Comparison of ENCODE assay signal across 23 cellular contexts in genomic region chr3:56355570-56356185, GRCh38.
DNase-seq lines count a peak whose midpoint lies in the region; ATAC-seq, FAIRE-seq and TF ChIP-seq lines count a peak whose summit lies in the region.
"Had no signal": no experiment of that assay in that cellular context is flagged by ENCODE, and none has a peak within 500 bp of the region (broad histone marks: within the 10 kb centered on the region; RNA-seq: fewer than 3 reads in every experiment).

No MANE protein-coding gene starts in this region.

- H3K4me2 ChIP-seq in H9 (ENCODE audit: insufficient read depth, insufficient read length, low read length) (no peak overlapping the region), endothelial cell of umbilical vein (ENCODE audit: insufficient read depth, low read length) (no peak overlapping the region), mesendoderm (ENCODE audit: low read length) (no peak overlapping the region)

- H2AK5ac ChIP-seq in H9 (ENCODE audit: insufficient read length, low read length) = no peak overlapping the region
- H2AK5ac ChIP-seq in mesendoderm (ENCODE audit: low read length) = no peak overlapping the region

- H3K18ac ChIP-seq in H9 (ENCODE audit: insufficient read length, low read depth, low read length) (no peak overlapping the region), mesendoderm (ENCODE audit: low read length) (no peak overlapping the region)

- H3K27me3 ChIP-seq in H9 (ENCODE audit: insufficient read depth, low read length) (no peaks in the 10 kb centered on the region), endothelial cell of umbilical vein (ENCODE audit: control insufficient read depth in 2 of 2, insufficient read depth in 2 of 2, low read length in 2 of 2) (no peaks in the 10 kb centered on the region), mesendoderm (ENCODE audit: insufficient read depth, low read length, poor library complexity) (no peaks in the 10 kb centered on the region), BE2C (no peaks in the 10 kb centered on the region)

- H3K23me2 ChIP-seq in H9 (ENCODE audit: insufficient read length, low read depth, low read length, poor library complexity, severe bottlenecking) = no peaks in the 10 kb centered on the region

- H3K79me2 ChIP-seq in H9 (ENCODE audit: insufficient read depth, low read length) = no peaks in the 10 kb centered on the region
- no peaks in the 10 kb centered on the region for H3K79me2 ChIP-seq in endothelial cell of umbilical vein (ENCODE audit: control insufficient read depth, insufficient read depth, low read length)
- H3K79me2 ChIP-seq in mesendoderm (ENCODE audit: control insufficient read depth, insufficient read depth, low read length) = no peaks in the 10 kb centered on the region

- WGBS in H9 (ENCODE audit: extremely low coverage, insufficient read length, low lambda C conversion rate) = no CpG with 5 or more reads among the region's 7 CpGs
- WGBS in mesendoderm (ENCODE audit: extremely low coverage, insufficient coverage, low lambda C conversion rate) = no CpG with 5 or more reads among the region's 7 CpGs

- intact Hi-C loops in endothelial cell of umbilical vein (cut with micrococcal nuclease) = no loop called here

- no peak overlapping the region for H2BK20ac ChIP-seq in H9 (ENCODE audit: low read depth, low read length, poor library complexity, severe bottlenecking)

- H2BK120ac ChIP-seq in H9 (ENCODE audit: low read depth, low read length, poor library complexity, severe bottlenecking) = no peak overlapping the region
- no peak overlapping the region for H2BK120ac ChIP-seq in mesendoderm (ENCODE audit: low read depth, low read length)

- H3K9ac ChIP-seq in H9 (ENCODE audit: extremely low read depth, insufficient read length, low read length) (no peak overlapping the region), endothelial cell of umbilical vein (replicated peaks; ENCODE audit: extremely low read depth, insufficient read depth, low read length) (no peak overlapping the region), mesendoderm (ENCODE audit: low read length) (no peak overlapping the region)

- peak overlapping the region in 1 of 2 experiments; percentile 28; a peak in 1 of 5 replicates for H3K4me3 Mint-ChIP-seq in H9
- H3K4me3 Mint-ChIP-seq: activated CD8-positive, alpha-beta memory T cell treated with anti-CD3 and anti-CD28 coated beads, Interleukin-2, amount 10 ng/mL, durations not matched to agents 7 days and 5 days; naive thymus-derived CD4-positive, alpha-beta T cell had no signal

- TF ChIP-seq CTCF in H9 (conservative IDR thresholded peaks at IDR 0.05) = no peak
- TF ChIP-seq CTCF in endothelial cell of umbilical vein (IDR thresholded peaks at IDR 0.05; ENCODE audit: extremely low read depth in 1 of 2, insufficient read depth in 1 of 2, low read depth in 1 of 2, low read length in 2 of 2) = no peak
- no peak for TF ChIP-seq CTCF in BE2C (IDR thresholded peaks at IDR 0.05; ENCODE audit: low read depth, low read length)

- H2BK12ac ChIP-seq in H9 (ENCODE audit: insufficient read length, low read depth, low read length) = no peak overlapping the region

- dilution Hi-C loops in endothelial cell of umbilical vein (cut with MboI; ENCODE audit: extremely low pct_ligation_motif_present, low sequenced_read_pairs) = no loop called here

- H2BK5ac ChIP-seq in H9 (ENCODE audit: insufficient read length, low read length) = no peak overlapping the region
- H2BK5ac ChIP-seq in mesendoderm (ENCODE audit: low read length) = no peak overlapping the region

- POLR2A ChIA-PET in endothelial cell of umbilical vein (lab: Charles Lee) = no interaction called here

- no peak for ATAC-seq in HG02852 (IDR thresholded peaks at IDR 0.05; ENCODE audit: unreplicated experiment)
- ATAC-seq: activated CD8-positive, alpha-beta memory T cell treated with anti-CD3 and anti-CD28 coated beads, Interleukin-2, amount 10 ng/mL, durations not matched to agents 7 days and 5 days; GM12878; naive thymus-derived CD4-positive, alpha-beta T cell; psoas muscle; Right ventricle myocardium inferior had no signal

- H3T11ph ChIP-seq in H9 (ENCODE audit: low read length) = no peak overlapping the region

- peak overlapping the region; percentile 26 to 80 (median 52); a peak in 3 of 7 replicates for H3K27ac Mint-ChIP-seq in H9
- H3K27ac Mint-ChIP-seq: activated CD8-positive, alpha-beta memory T cell treated with anti-CD3 and anti-CD28 coated beads, Interleukin-2, amount 10 ng/mL, durations not matched to agents 7 days and 5 days; naive thymus-derived CD4-positive, alpha-beta T cell had no signal

- H3K4me1 Mint-ChIP-seq in H9 = peaks cover 23 to 28% of the 10 kb centered on the region in 2 experiments
- H3K4me1 Mint-ChIP-seq: activated CD8-positive, alpha-beta memory T cell treated with anti-CD3 and anti-CD28 coated beads, Interleukin-2, amount 10 ng/mL, durations not matched to agents 7 days and 5 days; naive thymus-derived CD4-positive, alpha-beta T cell had no signal

- H4K20me1 ChIP-seq in H9 (ENCODE audit: control insufficient read depth, insufficient read depth, insufficient read length) (no peaks in the 10 kb centered on the region), endothelial cell of umbilical vein (replicated peaks; ENCODE audit: control insufficient read depth, extremely low read depth, insufficient read depth, low read length) (no peaks in the 10 kb centered on the region)

- H3K14ac ChIP-seq in H9 (ENCODE audit: insufficient read depth, low read length) = no peak overlapping the region

- no peaks in the 10 kb centered on the region for H3K9me1 ChIP-seq in endothelial cell of umbilical vein (replicated peaks; ENCODE audit: control insufficient read depth, extremely low read depth, insufficient read depth, low read length)

- H3K23ac ChIP-seq in H9 (ENCODE audit: insufficient read length, low read depth, low read length) = no peak overlapping the region
- H3K23ac ChIP-seq in mesendoderm (ENCODE audit: low read length) = no peak overlapping the region

- H4K8ac ChIP-seq in H9 (replicated peaks; ENCODE audit: insufficient read length, low read depth, low read length) (no peak overlapping the region), mesendoderm (ENCODE audit: low read depth, low read length) (no peak overlapping the region)

- peaks cover 2 to 7% (median 3%) of the 10 kb centered on the region in 3 experiments; a peak in 4 of 7 replicates for H3K36me3 Mint-ChIP-seq in H9 (ENCODE audit: insufficient read depth in 1 of 3, low read depth in 3 of 3)
- H3K36me3 Mint-ChIP-seq: activated CD8-positive, alpha-beta memory T cell treated with anti-CD3 and anti-CD28 coated beads, Interleukin-2, amount 10 ng/mL, durations not matched to agents 7 days and 5 days; naive thymus-derived CD4-positive, alpha-beta T cell had no signal

- no peak overlapping the region for H3K27ac ChIP-seq in H9 (ENCODE audit: insufficient read length, low read depth, low read length)
- H3K27ac ChIP-seq in endothelial cell of umbilical vein (ENCODE audit: insufficient read depth, low read depth, low read length) = no peak overlapping the region
- H3K27ac ChIP-seq in mesendoderm (ENCODE audit: low read depth, low read length) = no peak overlapping the region
- H3K27ac ChIP-seq: psoas muscle, thoracic aorta had no signal

- no peaks in the 10 kb centered on the region; the same call in 1 of the 2 replicates for H3K4me1 ChIP-seq in H9 (ENCODE audit: insufficient read depth, low read length)
- H3K4me1 ChIP-seq in endothelial cell of umbilical vein (ENCODE audit: control insufficient read depth, extremely low read depth, insufficient read depth, low read length) = no peaks in the 10 kb centered on the region
- H3K4me1 ChIP-seq in mesendoderm (ENCODE audit: control insufficient read depth, low read depth, low read length) = peaks cover 10% of the 10 kb centered on the region
- H3K4me1 ChIP-seq in BE2C = no peaks in the 10 kb centered on the region
- H3K4me1 ChIP-seq: psoas muscle had no signal

- H4K91ac ChIP-seq in H9 (ENCODE audit: insufficient read length, low read depth, low read length) = no peak overlapping the region

- H3K4ac ChIP-seq in H9 (ENCODE audit: low read depth, low read length) = no peak overlapping the region
- H3K4ac ChIP-seq in mesendoderm (ENCODE audit: low read depth, low read length) = no peak overlapping the region

- H3K56ac ChIP-seq in H9 (ENCODE audit: insufficient read length, low read depth, low read length) = no peak overlapping the region
- H3K56ac ChIP-seq in mesendoderm (ENCODE audit: low read length) = no peak overlapping the region

- H3K9me3 ChIP-seq in H9 (ENCODE audit: control insufficient read depth, low read depth, low read length) (no peaks in the 10 kb centered on the region), endothelial cell of umbilical vein (replicated peaks; ENCODE audit: control insufficient read depth, insufficient read depth, low read length) (no peaks in the 10 kb centered on the region), BE2C (no peaks in the 10 kb centered on the region)
- H3K9me3 ChIP-seq: psoas muscle, thoracic aorta had no signal

- no peaks in the 10 kb centered on the region; a peak in 1 of 5 replicates for H3K9me3 Mint-ChIP-seq in H9

- H3K79me1 ChIP-seq in H9 (ENCODE audit: insufficient read depth, low read depth, low read length, poor library complexity, severe bottlenecking) (no peaks in the 10 kb centered on the region), mesendoderm (ENCODE audit: low read length) (no peaks in the 10 kb centered on the region)

- H3K27me3 Mint-ChIP-seq in H9 (ENCODE audit: low read depth) = no peaks in the 10 kb centered on the region

- H3K36me3 ChIP-seq in endothelial cell of umbilical vein (ENCODE audit: control insufficient read depth in 2 of 2, extremely low read depth in 1 of 2, insufficient read depth in 2 of 2, low read length in 2 of 2) (no peaks in the 10 kb centered on the region), mesendoderm (ENCODE audit: control insufficient read depth, insufficient read depth, low read length) (no peaks in the 10 kb centered on the region), BE2C (no peaks in the 10 kb centered on the region)
- H3K36me3 ChIP-seq: thoracic aorta had no signal

- CTCF ChIA-PET in endothelial cell of umbilical vein (lab: Charles Lee) = interaction anchor here (0.9 to 3.3 kb wide), 5 partner anchors 8 to 17 kb away, joined by 3 to 16 read pairs (median 3); no protein-coding TSS in a partner anchor

- no peak for FAIRE-seq in endothelial cell of umbilical vein (lab: Jason Lieb, UNC)
- FAIRE-seq: GM12878 had no signal

- no TSS peak for BruUV-seq in endothelial cell of umbilical vein (replicated peaks; lab: Mats Ljungman, UMichigan)

- H2AFZ ChIP-seq in H9 (ENCODE audit: low read length) = no peak overlapping the region
- no peak overlapping the region for H2AFZ ChIP-seq in endothelial cell of umbilical vein (ENCODE audit: low read depth, low read length)

- DNase-seq in H9 (no peak), NOMO-1 treated with DMSO at 0.1 percent for 48 hours (lab: John Stamatoyannopoulos, UW; ENCODE audit: unreplicated experiment) (peak; percentile 76), endothelial cell of umbilical vein (ENCODE audit: low read depth, low spot score) (peak; percentile 8), mesendoderm (peak; percentile 87), BE2C (no peak), OCI-M2 (lab: John Stamatoyannopoulos, UW; ENCODE audit: unreplicated experiment) (no peak)
- no peak for DNase-seq in activated CD4-positive, CD25-positive, alpha-beta regulatory T cell treated with anti-CD3 and anti-CD28 coated beads, Interleukin-2, amount 50 U/mL, for 72 hours
- DNase-seq: activated CD8-positive, alpha-beta memory T cell treated with anti-CD3 and anti-CD28 coated beads, Interleukin-2, amount 10 ng/mL, durations not matched to agents 7 days and 5 days; activated effector memory CD4-positive, alpha-beta T cell treated with anti-CD3 and anti-CD28 coated beads, Interleukin-2, amount 50 U/mL, for 16 hours; amniotic stem cell; foreskin fibroblast; GDM1; KBM-7; naive thymus-derived CD4-positive, alpha-beta T cell; NCI-H1105 treated with DMSO at 0.1 percent for 48 hours; NCI-H82; psoas muscle; stimulated activated CD4-positive, alpha-beta T cell treated with anti-CD3 and anti-CD28 coated beads, Interleukin-12 subunit alpha, Interleukin-12 subunit beta, amount 100 ng/mL, for 4 hours had no signal

- no peak overlapping the region for H2BK15ac ChIP-seq in H9 (ENCODE audit: low read depth, low read length)
- H2BK15ac ChIP-seq in mesendoderm (replicated peaks; ENCODE audit: low read depth) = no peak overlapping the region

- TF ChIP-seq POLR2A in endothelial cell of umbilical vein (IDR thresholded peaks at IDR 0.05; ENCODE audit: low read depth, low read length) = no peak

- no peak overlapping the region for H4K5ac ChIP-seq in H9 (ENCODE audit: insufficient read length, low read depth, low read length)
- no peak overlapping the region for H4K5ac ChIP-seq in mesendoderm (ENCODE audit: low read length)

- H3K4me3 ChIP-seq in endothelial cell of umbilical vein (replicated peaks in 1 of 3; ENCODE audit: insufficient read depth in 1 of 3, low read depth in 1 of 3, low read length in 3 of 3) (no peak overlapping the region), mesendoderm (ENCODE audit: low read length) (no peak overlapping the region), BE2C (ENCODE audit: low read depth, low read length) (no peak overlapping the region)
- H3K4me3 ChIP-seq: GM12878, lung, psoas muscle, thoracic aorta had no signal

Comparison
In these comparisons a context has a peak if more than half of its experiments do, and no peak if none do; other contexts are left out.
1. DNase-seq: peak in NOMO-1 treated with DMSO at 0.1 percent for 48 hours (single experiment), endothelial cell of umbilical vein (single experiment) and mesendoderm (single experiment); none in H9 (single experiment), BE2C (single experiment), OCI-M2 (single experiment) and activated CD4-positive, CD25-positive, alpha-beta regulatory T cell treated with anti-CD3 and anti-CD28 coated beads, Interleukin-2, amount 50 U/mL, for 72 hours (single experiment).